In genomic region chr22:39314251-39314971, GRCh38 we compare ENCODE assay signal across 1 cellular context.
TF ChIP-seq lines count a peak whose summit lies in the region.

No MANE protein-coding gene starts in this region.

TF ChIP-seq in HepG2, 621 proteins besides CTCF, POLR2A, EP300 and RAD21:
- TF ChIP-seq AGO2 (optimal IDR thresholded peaks at IDR 0.05; ENCODE audit: low read depth, low read length) (peak; percentile 64), ZNF207 (IDR thresholded peaks at IDR 0.05; ENCODE audit: borderline replicate concordance) (no peak), ZHX2 (IDR thresholded peaks at IDR 0.05; ENCODE audit: low read depth) (no peak), ZHX2 (CRISPR knock-in tag; IDR thresholded peaks at IDR 0.05; ENCODE audit: borderline replicate concordance) (no peak), ETV6 (CRISPR knock-in tag; conservative IDR thresholded peaks at IDR 0.05) (no peak), PREB (CRISPR knock-in tag; IDR thresholded peaks at IDR 0.05) (no peak), SNAPC5 (CRISPR knock-in tag; IDR thresholded peaks at IDR 0.05; ENCODE audit: borderline replicate concordance) (no peak), ZFY (CRISPR knock-in tag; IDR thresholded peaks at IDR 0.05) (0 out of 2 replicates have a peak, but pooled peaks have one; percentile 24), TOPORS (CRISPR knock-in tag; IDR thresholded peaks at IDR 0.05) (no peak), ZNF776 (CRISPR knock-in tag; IDR thresholded peaks at IDR 0.05) (no peak), KDM2A (CRISPR knock-in tag; IDR thresholded peaks at IDR 0.05; ENCODE audit: borderline replicate concordance, low read depth) (no peak), ZNF552 (CRISPR knock-in tag; IDR thresholded peaks at IDR 0.05; ENCODE audit: borderline replicate concordance) (no peak), SNAPC2 (CRISPR knock-in tag; IDR thresholded peaks at IDR 0.05) (no peak), KLF13 (CRISPR knock-in tag; IDR thresholded peaks at IDR 0.05) (no peak), ZNF230 (CRISPR knock-in tag; IDR thresholded peaks at IDR 0.05) (no peak), RBFOX2 (IDR thresholded peaks at IDR 0.05; ENCODE audit: low read depth, low read length) (peak; percentile 46; the same call in 1 of the 2 replicates), TAF15 (IDR thresholded peaks at IDR 0.05; ENCODE audit: low read depth, low read length, poor library complexity, severe bottlenecking) (no peak), POLR2AphosphoS5 (IDR thresholded peaks at IDR 0.05; ENCODE audit: low read depth, low read length) (peak; percentile 34), HOXA3 (CRISPR knock-in tag; IDR thresholded peaks at IDR 0.05) (no peak), ZNF331 (CRISPR knock-in tag; IDR thresholded peaks at IDR 0.05) (no peak), NFYB (CRISPR knock-in tag; IDR thresholded peaks at IDR 0.05) (no peak), NFIC (IDR thresholded peaks at IDR 0.05; ENCODE audit: low read length) (no peak), ZNF891 (CRISPR knock-in tag; IDR thresholded peaks at IDR 0.05) (no peak), SRSF4 (IDR thresholded peaks at IDR 0.05; ENCODE audit: low read depth, low read length, poor library complexity, severe bottlenecking) (no peak), KDM5B (CRISPR knock-in tag; IDR thresholded peaks at IDR 0.05; ENCODE audit: borderline replicate concordance) (no peak), FOSL2 (CRISPR knock-in tag; IDR thresholded peaks at IDR 0.05) (no peak), ZNF549 (CRISPR knock-in tag; IDR thresholded peaks at IDR 0.05) (no peak), GATA4 (IDR thresholded peaks at IDR 0.05; ENCODE audit: borderline replicate concordance, low read depth) (no peak), HNRNPH1 (optimal IDR thresholded peaks at IDR 0.05; ENCODE audit: low read depth, low read length) (no peak), RFXAP (CRISPR knock-in tag; IDR thresholded peaks at IDR 0.05; ENCODE audit: borderline replicate concordance) (no peak), ZNF850 (CRISPR knock-in tag; conservative IDR thresholded peaks at IDR 0.05) (no peak), DDIT3 (CRISPR knock-in tag; IDR thresholded peaks at IDR 0.05) (no peak), ZNF251 (CRISPR knock-in tag; IDR thresholded peaks at IDR 0.05) (no peak), ZNF501 (CRISPR knock-in tag; IDR thresholded peaks at IDR 0.05) (no peak)
